ENCODE assay signal across 23 cellular contexts in genomic region chr7:50774299-50774698, GRCh38. TPM values are rescaled to one million over a fixed set of nuclear protein-coding genes. Genes with fewer than 3 reads are reported as not detected.
"Had no signal": no experiment of that assay in that cellular context is flagged by ENCODE, and none has a peak within 500 bp of the region (broad histone marks: within the 10 kb centered on the region; RNA-seq: fewer than 3 reads in every experiment).

No MANE protein-coding gene starts in this region.

- H3K36me3 Mint-ChIP-seq: immature natural killer cell; stimulated activated effector memory CD8-positive, alpha-beta T cell treated with anti-CD3 and anti-CD28 coated beads, Interleukin-12 subunit alpha, Interleukin-12 subunit beta, amount 100 ng/mL, for 72 hours had no signal

- ATAC-seq: activated T-helper 17 cell treated with anti-CD3 and anti-CD28 coated beads, Interleukin-2, amount 50 U/mL, for 72 hours; left lung; naive thymus-derived CD4-positive, alpha-beta T cell; sciatic nerve; stimulated activated effector memory CD8-positive, alpha-beta T cell treated with anti-CD3 and anti-CD28 coated beads, Interleukin-12 subunit alpha, Interleukin-12 subunit beta, amount 100 ng/mL, for 72 hours; stimulated activated naive CD8-positive, alpha-beta T cell treated with anti-CD3 and anti-CD28 coated beads, Interleukin-15, amount 100 ng/mL, for 72 hours had no signal

- H3K27ac Mint-ChIP-seq: activated naive CD8-positive, alpha-beta T cell; activated T-helper 17 cell treated with anti-CD3 and anti-CD28 coated beads, Interleukin-2, amount 50 U/mL, for 72 hours; immature natural killer cell; naive thymus-derived CD4-positive, alpha-beta T cell; stimulated activated effector memory CD8-positive, alpha-beta T cell treated with anti-CD3 and anti-CD28 coated beads, Interleukin-12 subunit alpha, Interleukin-12 subunit beta, amount 100 ng/mL, for 72 hours; stimulated activated naive CD8-positive, alpha-beta T cell treated with anti-CD3 and anti-CD28 coated beads, Interleukin-15, amount 100 ng/mL, for 72 hours had no signal

- H3K27me3 Mint-ChIP-seq: activated naive CD8-positive, alpha-beta T cell; activated T-helper 17 cell treated with anti-CD3 and anti-CD28 coated beads, Interleukin-2, amount 50 U/mL, for 72 hours; stimulated activated naive CD8-positive, alpha-beta T cell treated with anti-CD3 and anti-CD28 coated beads, Interleukin-15, amount 100 ng/mL, for 72 hours had no signal

- H3K27ac ChIP-seq: ascending aorta, hepatocyte, left lung, tibial artery had no signal

- H2AFZ ChIP-seq: hepatocyte had no signal

- H3K4me1 Mint-ChIP-seq: activated T-helper 17 cell treated with anti-CD3 and anti-CD28 coated beads, Interleukin-2, amount 50 U/mL, for 72 hours; central memory CD8-positive, alpha-beta T cell; immature natural killer cell; stimulated activated effector memory CD8-positive, alpha-beta T cell treated with anti-CD3 and anti-CD28 coated beads, Interleukin-12 subunit alpha, Interleukin-12 subunit beta, amount 100 ng/mL, for 72 hours; stimulated activated naive CD8-positive, alpha-beta T cell treated with anti-CD3 and anti-CD28 coated beads, Interleukin-15, amount 100 ng/mL, for 72 hours had no signal

- H3K36me3 ChIP-seq: adrenal gland, ascending aorta, left lung, tibial artery had no signal

- DNase-seq: activated CD4-positive, alpha-beta T cell treated with anti-CD3 and anti-CD28 coated beads for 1 hour; activated T-cell treated with anti-CD3 and anti-CD28 coated beads, Interleukin-2, amount 50 U/mL, for 1 hour; adrenal gland; cortex of kidney; effector CD4-positive, alpha-beta T cell; glutamatergic neuron; immature natural killer cell; left lung; naive thymus-derived CD4-positive, alpha-beta T cell; occipital lobe; small intestine; stimulated activated CD4-positive, alpha-beta T cell treated with anti-CD3 and anti-CD28 coated beads, Interleukin-2, amount 100 ng/mL, for 24 hours; stimulated activated naive CD8-positive, alpha-beta T cell treated with anti-CD3 and anti-CD28 coated beads, Interleukin-15, amount 100 ng/mL, for 72 hours; tibial artery had no signal

- H3K9me3 Mint-ChIP-seq: activated T-helper 17 cell treated with anti-CD3 and anti-CD28 coated beads, Interleukin-2, amount 50 U/mL, for 72 hours; central memory CD8-positive, alpha-beta T cell; stimulated activated effector memory CD8-positive, alpha-beta T cell treated with anti-CD3 and anti-CD28 coated beads, Interleukin-12 subunit alpha, Interleukin-12 subunit beta, amount 100 ng/mL, for 72 hours; stimulated activated naive CD8-positive, alpha-beta T cell treated with anti-CD3 and anti-CD28 coated beads, Interleukin-15, amount 100 ng/mL, for 72 hours had no signal

- H3K27me3 ChIP-seq: adrenal gland, ascending aorta, hepatocyte, left lung, tibial artery had no signal

- H3K4me3 ChIP-seq: adrenal gland, ascending aorta, hepatocyte, left lung, lung, tibial artery had no signal

- H3K4me2 ChIP-seq: hepatocyte had no signal

- H3K4me3 Mint-ChIP-seq: activated naive CD8-positive, alpha-beta T cell; activated T-helper 17 cell treated with anti-CD3 and anti-CD28 coated beads, Interleukin-2, amount 50 U/mL, for 72 hours; central memory CD8-positive, alpha-beta T cell; immature natural killer cell; naive thymus-derived CD4-positive, alpha-beta T cell; neural crest cell; stimulated activated effector memory CD8-positive, alpha-beta T cell treated with anti-CD3 and anti-CD28 coated beads, Interleukin-12 subunit alpha, Interleukin-12 subunit beta, amount 100 ng/mL, for 72 hours; stimulated activated naive CD8-positive, alpha-beta T cell treated with anti-CD3 and anti-CD28 coated beads, Interleukin-15, amount 100 ng/mL, for 72 hours had no signal

- H3K9me3 ChIP-seq: adrenal gland, ascending aorta, left lung, tibial artery had no signal

RNA-seq across cellular contexts. Expression of gene GRB10, which starts 8.4 kb away (rescaled TPM):
- polyA plus RNA-seq: immature natural killer cell had no signal
